1 cellular context compared by ENCODE assay signal in the genomic region with DNA sequence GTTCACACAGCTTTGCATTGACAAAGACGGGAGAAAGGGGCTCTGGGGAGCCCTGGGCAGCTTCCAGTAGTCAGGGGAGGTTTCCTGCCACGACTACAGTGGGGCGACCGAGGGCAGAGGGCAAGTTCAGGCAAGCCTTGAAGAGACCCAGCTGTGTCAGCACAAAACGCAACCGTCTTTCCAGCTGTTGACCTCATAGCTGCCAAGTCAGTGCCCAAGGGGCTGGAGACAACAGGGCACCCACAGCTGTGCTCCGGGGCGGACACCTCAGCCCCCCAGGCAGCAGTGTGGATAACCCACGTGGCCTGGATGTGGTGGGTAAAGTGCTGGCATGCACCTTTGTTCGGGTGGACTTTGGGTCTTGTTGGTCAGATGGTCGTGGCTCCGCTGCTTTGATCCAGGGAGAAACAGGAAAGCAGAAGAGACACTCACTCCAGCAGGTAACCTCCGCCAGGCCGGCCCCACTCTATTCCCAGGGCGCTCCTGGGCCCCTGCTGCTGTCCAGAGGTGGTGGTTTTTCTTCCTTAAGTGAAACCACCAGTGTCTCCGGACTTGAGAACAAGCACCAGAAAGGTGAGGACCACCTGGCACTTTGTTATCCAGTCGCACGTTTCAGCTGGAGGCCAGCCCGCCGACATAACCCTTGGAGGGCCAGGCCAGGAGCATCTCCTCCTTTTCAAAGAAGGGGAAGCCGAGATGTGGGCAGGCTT.
TF ChIP-seq lines count a peak whose summit lies in the region.

No MANE protein-coding gene starts in this region.

TF ChIP-seq in HepG2, 621 proteins besides CTCF, POLR2A, EP300 and RAD21 (continued from another document and continues in another):
- TF ChIP-seq KMT2B (CRISPR knock-in tag; IDR thresholded peaks at IDR 0.05) (peak; percentile 75; the same call in 1 of the 2 replicates), NFATC3 (CRISPR knock-in tag; IDR thresholded peaks at IDR 0.05) (peak; percentile 77; the same call in 1 of the 2 replicates), KLF11 (CRISPR knock-in tag; IDR thresholded peaks at IDR 0.05) (0 out of 2 replicates have a peak, but pooled peaks have one; percentile 44), ZNF10 (CRISPR knock-in tag; IDR thresholded peaks at IDR 0.05; ENCODE audit: borderline replicate concordance, low read depth) (no peak), ZNF550 (CRISPR knock-in tag; IDR thresholded peaks at IDR 0.05; ENCODE audit: borderline replicate concordance) (no peak), CEBPB (IDR thresholded peaks at IDR 0.05; ENCODE audit: borderline replicate concordance, low read depth, low read length) (no peak), HDAC2 (CRISPR knock-in tag; IDR thresholded peaks at IDR 0.05) (peak; percentile 93), FOXO1 (CRISPR knock-in tag; IDR thresholded peaks at IDR 0.05) (peak; percentile 90; the same call in 1 of the 2 replicates), ZNF468 (CRISPR knock-in tag; IDR thresholded peaks at IDR 0.05) (peak; percentile 92; the same call in 1 of the 2 replicates), ZNF20 (CRISPR knock-in tag; IDR thresholded peaks at IDR 0.05) (no peak; the same call in 1 of the 2 replicates), BRD4 (CRISPR knock-in tag; IDR thresholded peaks at IDR 0.05) (peak; percentile 85), KDM6A (CRISPR knock-in tag; IDR thresholded peaks at IDR 0.05; ENCODE audit: low read depth) (peak; percentile 80; the same call in 1 of the 2 replicates), PTBP1 (IDR thresholded peaks at IDR 0.05; ENCODE audit: low read depth, low read length, poor library complexity, severe bottlenecking) (no peak), DMAP1 (CRISPR knock-in tag; IDR thresholded peaks at IDR 0.05) (peak; percentile 94), FOXC1 (CRISPR knock-in tag; IDR thresholded peaks at IDR 0.05; ENCODE audit: borderline replicate concordance) (peak; percentile 86; the same call in 1 of the 2 replicates), SPEN (CRISPR knock-in tag; IDR thresholded peaks at IDR 0.05; ENCODE audit: low read depth) (peak; percentile 93; the same call in 1 of the 2 replicates), ARNTL (CRISPR knock-in tag; IDR thresholded peaks at IDR 0.05) (peak; percentile 97), RNF2 (conservative IDR thresholded peaks at IDR 0.05; ENCODE audit: low read depth) (peak; percentile 98), ZBTB20 (CRISPR knock-in tag; IDR thresholded peaks at IDR 0.05; ENCODE audit: borderline replicate concordance, low read depth) (peak; percentile 90; the same call in 1 of the 2 replicates), CBX5 (CRISPR knock-in tag; IDR thresholded peaks at IDR 0.05; ENCODE audit: borderline replicate concordance) (0 out of 2 replicates have a peak, but pooled peaks have one; percentile 46), AGO1 (IDR thresholded peaks at IDR 0.05; ENCODE audit: low read depth, low read length, poor library complexity, severe bottlenecking) (peak; percentile 49), TGIF2 (CRISPR knock-in tag; IDR thresholded peaks at IDR 0.05) (peak; percentile 68; the same call in 1 of the 2 replicates), MEIS1 (CRISPR knock-in tag; IDR thresholded peaks at IDR 0.05; ENCODE audit: borderline replicate concordance) (peak; percentile 92), GZF1 (CRISPR knock-in tag; IDR thresholded peaks at IDR 0.05) (peak; percentile 94; the same call in 1 of the 2 replicates), ERF (CRISPR knock-in tag; IDR thresholded peaks at IDR 0.05) (peak; percentile 95), ZFP36 (IDR thresholded peaks at IDR 0.05; ENCODE audit: borderline replicate concordance, low read depth, low read length, partially characterized antibody) (peak; percentile 21), CC2D1A (CRISPR knock-in tag; IDR thresholded peaks at IDR 0.05) (no peak; the same call in 1 of the 2 replicates), FOXA1 (IDR thresholded peaks at IDR 0.05) (no peak), FOXA1 (CRISPR knock-in tag; IDR thresholded peaks at IDR 0.05) (peak; percentile 20; the same call in 1 of the 2 replicates), CBX1 (IDR thresholded peaks at IDR 0.05; ENCODE audit: low read depth) (peak; percentile 78), ATRX (CRISPR knock-in tag; IDR thresholded peaks at IDR 0.05; ENCODE audit: borderline replicate concordance) (no peak), ZNF780A (CRISPR knock-in tag; IDR thresholded peaks at IDR 0.05) (no peak; the same call in 1 of the 2 replicates)
- TF ChIP-seq, protein P1, sequence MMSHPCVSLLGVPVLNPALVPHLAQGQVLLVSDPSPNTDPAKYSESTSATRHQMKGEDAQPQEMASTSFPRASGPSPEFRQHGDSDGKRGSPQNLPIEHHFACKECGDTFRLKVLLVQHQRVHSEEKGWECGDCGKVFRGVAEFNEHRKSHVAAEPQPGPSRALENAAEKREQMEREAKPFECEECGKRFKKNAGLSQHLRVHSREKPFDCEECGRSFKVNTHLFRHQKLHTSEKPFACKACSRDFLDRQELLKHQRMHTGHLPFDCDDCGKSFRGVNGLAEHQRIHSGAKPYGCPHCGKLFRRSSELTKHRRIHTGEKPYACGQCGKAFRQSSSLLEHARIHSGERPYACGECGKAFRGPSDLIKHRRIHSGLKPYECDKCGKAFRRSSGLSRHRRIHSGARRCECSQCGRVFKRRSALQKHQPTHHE (CRISPR knock-in tag; IDR thresholded peaks at IDR 0.05; ENCODE audit: borderline replicate concordance), result peak; percentile 70; the same call in 1 of the 2 replicates
- TF ChIP-seq, protein P2, sequence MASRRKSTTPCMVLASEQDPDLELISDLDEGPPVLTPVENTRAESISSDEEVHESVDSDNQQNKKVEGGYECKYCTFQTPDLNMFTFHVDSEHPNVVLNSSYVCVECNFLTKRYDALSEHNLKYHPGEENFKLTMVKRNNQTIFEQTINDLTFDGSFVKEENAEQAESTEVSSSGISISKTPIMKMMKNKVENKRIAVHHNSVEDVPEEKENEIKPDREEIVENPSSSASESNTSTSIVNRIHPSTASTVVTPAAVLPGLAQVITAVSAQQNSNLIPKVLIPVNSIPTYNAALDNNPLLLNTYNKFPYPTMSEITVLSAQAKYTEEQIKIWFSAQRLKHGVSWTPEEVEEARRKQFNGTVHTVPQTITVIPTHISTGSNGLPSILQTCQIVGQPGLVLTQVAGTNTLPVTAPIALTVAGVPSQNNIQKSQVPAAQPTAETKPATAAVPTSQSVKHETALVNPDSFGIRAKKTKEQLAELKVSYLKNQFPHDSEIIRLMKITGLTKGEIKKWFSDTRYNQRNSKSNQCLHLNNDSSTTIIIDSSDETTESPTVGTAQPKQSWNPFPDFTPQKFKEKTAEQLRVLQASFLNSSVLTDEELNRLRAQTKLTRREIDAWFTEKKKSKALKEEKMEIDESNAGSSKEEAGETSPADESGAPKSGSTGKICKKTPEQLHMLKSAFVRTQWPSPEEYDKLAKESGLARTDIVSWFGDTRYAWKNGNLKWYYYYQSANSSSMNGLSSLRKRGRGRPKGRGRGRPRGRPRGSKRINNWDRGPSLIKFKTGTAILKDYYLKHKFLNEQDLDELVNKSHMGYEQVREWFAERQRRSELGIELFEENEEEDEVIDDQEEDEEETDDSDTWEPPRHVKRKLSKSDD (CRISPR knock-in tag; IDR thresholded peaks at IDR 0.05; ENCODE audit: low read depth), result 0 out of 2 replicates have a peak, but pooled peaks have one; percentile 85
- TF ChIP-seq, protein P3, sequence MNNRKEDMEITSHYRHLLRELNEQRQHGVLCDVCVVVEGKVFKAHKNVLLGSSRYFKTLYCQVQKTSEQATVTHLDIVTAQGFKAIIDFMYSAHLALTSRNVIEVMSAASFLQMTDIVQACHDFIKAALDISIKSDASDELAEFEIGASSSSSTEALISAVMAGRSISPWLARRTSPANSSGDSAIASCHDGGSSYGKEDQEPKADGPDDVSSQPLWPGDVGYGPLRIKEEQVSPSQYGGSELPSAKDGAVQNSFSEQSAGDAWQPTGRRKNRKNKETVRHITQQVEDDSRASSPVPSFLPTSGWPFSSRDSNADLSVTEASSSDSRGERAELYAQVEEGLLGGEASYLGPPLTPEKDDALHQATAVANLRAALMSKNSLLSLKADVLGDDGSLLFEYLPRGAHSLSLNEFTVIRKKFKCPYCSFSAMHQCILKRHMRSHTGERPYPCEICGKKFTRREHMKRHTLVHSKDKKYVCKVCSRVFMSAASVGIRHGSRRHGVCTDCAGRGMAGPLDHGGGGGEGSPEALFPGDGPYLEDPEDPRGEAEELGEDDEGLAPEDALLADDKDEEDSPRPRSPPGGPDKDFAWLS (CRISPR knock-in tag; IDR thresholded peaks at IDR 0.05; ENCODE audit: borderline replicate concordance), result no peak
- TF ChIP-seq, protein P4, sequence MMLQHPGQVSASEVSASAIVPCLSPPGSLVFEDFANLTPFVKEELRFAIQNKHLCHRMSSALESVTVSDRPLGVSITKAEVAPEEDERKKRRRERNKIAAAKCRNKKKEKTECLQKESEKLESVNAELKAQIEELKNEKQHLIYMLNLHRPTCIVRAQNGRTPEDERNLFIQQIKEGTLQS (CRISPR knock-in tag; IDR thresholded peaks at IDR 0.05), result peak; percentile 14; the same call in 1 of the 2 replicates
- TF ChIP-seq, protein P5, sequence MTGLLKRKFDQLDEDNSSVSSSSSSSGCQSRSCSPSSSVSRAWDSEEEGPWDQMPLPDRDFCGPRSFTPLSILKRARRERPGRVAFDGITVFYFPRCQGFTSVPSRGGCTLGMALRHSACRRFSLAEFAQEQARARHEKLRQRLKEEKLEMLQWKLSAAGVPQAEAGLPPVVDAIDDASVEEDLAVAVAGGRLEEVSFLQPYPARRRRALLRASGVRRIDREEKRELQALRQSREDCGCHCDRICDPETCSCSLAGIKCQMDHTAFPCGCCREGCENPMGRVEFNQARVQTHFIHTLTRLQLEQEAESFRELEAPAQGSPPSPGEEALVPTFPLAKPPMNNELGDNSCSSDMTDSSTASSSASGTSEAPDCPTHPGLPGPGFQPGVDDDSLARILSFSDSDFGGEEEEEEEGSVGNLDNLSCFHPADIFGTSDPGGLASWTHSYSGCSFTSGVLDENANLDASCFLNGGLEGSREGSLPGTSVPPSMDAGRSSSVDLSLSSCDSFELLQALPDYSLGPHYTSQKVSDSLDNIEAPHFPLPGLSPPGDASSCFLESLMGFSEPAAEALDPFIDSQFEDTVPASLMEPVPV (CRISPR knock-in tag; IDR thresholded peaks at IDR 0.05), result peak; percentile 91; the same call in 1 of the 2 replicates
- TF ChIP-seq, protein P6, sequence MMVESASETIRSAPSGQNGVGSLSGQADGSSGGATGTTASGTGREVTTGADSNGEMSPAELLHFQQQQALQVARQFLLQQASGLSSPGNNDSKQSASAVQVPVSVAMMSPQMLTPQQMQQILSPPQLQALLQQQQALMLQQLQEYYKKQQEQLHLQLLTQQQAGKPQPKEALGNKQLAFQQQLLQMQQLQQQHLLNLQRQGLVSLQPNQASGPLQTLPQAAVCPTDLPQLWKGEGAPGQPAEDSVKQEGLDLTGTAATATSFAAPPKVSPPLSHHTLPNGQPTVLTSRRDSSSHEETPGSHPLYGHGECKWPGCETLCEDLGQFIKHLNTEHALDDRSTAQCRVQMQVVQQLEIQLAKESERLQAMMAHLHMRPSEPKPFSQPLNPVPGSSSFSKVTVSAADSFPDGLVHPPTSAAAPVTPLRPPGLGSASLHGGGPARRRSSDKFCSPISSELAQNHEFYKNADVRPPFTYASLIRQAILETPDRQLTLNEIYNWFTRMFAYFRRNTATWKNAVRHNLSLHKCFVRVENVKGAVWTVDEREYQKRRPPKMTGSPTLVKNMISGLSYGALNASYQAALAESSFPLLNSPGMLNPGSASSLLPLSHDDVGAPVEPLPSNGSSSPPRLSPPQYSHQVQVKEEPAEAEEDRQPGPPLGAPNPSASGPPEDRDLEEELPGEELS (CRISPR knock-in tag; IDR thresholded peaks at IDR 0.05), result no peak
- TF ChIP-seq, protein P7, sequence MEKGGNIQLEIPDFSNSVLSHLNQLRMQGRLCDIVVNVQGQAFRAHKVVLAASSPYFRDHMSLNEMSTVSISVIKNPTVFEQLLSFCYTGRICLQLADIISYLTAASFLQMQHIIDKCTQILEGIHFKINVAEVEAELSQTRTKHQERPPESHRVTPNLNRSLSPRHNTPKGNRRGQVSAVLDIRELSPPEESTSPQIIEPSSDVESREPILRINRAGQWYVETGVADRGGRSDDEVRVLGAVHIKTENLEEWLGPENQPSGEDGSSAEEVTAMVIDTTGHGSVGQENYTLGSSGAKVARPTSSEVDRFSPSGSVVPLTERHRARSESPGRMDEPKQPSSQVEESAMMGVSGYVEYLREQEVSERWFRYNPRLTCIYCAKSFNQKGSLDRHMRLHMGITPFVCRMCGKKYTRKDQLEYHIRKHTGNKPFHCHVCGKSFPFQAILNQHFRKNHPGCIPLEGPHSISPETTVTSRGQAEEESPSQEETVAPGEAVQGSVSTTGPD (CRISPR knock-in tag; IDR thresholded peaks at IDR 0.05), result peak; percentile 86
- TF ChIP-seq, protein P8, sequence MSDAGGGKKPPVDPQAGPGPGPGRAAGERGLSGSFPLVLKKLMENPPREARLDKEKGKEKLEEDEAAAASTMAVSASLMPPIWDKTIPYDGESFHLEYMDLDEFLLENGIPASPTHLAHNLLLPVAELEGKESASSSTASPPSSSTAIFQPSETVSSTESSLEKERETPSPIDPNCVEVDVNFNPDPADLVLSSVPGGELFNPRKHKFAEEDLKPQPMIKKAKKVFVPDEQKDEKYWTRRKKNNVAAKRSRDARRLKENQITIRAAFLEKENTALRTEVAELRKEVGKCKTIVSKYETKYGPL (CRISPR knock-in tag; IDR thresholded peaks at IDR 0.05), result no peak
- TF ChIP-seq, protein P9, sequence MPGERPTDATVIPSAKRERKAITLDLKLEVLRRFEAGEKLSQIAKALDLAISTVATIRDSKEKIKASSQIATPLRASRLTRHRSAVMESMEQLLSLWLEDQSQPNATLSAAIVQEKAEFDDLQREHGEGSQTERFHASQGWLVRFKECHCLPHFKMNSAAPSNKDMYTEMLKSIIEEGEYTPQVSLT (CRISPR knock-in tag; IDR thresholded peaks at IDR 0.05; ENCODE audit: borderline replicate concordance, low read depth), result no peak
- TF ChIP-seq, protein P10, sequence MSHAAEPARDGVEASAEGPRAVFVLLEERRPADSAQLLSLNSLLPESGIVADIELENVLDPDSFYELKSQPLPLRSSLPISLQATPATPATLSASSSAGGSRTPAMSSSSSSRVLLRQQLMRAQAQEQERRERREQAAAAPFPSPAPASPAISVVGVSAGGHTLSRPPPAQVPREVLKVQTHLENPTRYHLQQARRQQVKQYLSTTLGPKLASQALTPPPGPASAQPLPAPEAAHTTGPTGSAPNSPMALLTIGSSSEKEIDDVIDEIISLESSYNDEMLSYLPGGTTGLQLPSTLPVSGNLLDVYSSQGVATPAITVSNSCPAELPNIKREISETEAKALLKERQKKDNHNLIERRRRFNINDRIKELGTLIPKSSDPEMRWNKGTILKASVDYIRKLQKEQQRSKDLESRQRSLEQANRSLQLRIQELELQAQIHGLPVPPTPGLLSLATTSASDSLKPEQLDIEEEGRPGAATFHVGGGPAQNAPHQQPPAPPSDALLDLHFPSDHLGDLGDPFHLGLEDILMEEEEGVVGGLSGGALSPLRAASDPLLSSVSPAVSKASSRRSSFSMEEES (CRISPR knock-in tag; IDR thresholded peaks at IDR 0.05), result peak; percentile 98
- TF ChIP-seq, protein P11, sequence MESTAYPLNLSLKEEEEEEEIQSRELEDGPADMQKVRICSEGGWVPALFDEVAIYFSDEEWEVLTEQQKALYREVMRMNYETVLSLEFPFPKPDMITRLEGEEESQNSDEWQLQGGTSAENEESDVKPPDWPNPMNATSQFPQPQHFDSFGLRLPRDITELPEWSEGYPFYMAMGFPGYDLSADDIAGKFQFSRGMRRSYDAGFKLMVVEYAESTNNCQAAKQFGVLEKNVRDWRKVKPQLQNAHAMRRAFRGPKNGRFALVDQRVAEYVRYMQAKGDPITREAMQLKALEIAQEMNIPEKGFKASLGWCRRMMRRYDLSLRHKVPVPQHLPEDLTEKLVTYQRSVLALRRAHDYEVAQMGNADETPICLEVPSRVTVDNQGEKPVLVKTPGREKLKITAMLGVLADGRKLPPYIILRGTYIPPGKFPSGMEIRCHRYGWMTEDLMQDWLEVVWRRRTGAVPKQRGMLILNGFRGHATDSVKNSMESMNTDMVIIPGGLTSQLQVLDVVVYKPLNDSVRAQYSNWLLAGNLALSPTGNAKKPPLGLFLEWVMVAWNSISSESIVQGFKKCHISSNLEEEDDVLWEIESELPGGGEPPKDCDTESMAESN (CRISPR knock-in tag; conservative IDR thresholded peaks at IDR 0.05), result peak; percentile 70; the same call in 1 of the 2 replicates
